Comparison of ENCODE assay signal across 11 cellular contexts in genomic region chr2:13652531-13653313, GRCh38.
DNase-seq lines count a peak whose midpoint lies in the region; TF ChIP-seq lines count a peak whose summit lies in the region.
"Had no signal": no experiment of that assay in that cellular context is flagged by ENCODE, and none has a peak within 500 bp of the region (broad histone marks: within the 10 kb centered on the region; RNA-seq: fewer than 3 reads in every experiment).

No MANE protein-coding gene starts in this region.

- no peaks in the 10 kb centered on the region for H3K27me3 ChIP-seq in neuronal stem cell (ENCODE audit: control insufficient read depth in 3 of 3, insufficient read depth in 3 of 3, low read depth in 1 of 3, low read length in 3 of 3)
- H3K27me3 ChIP-seq: heart left ventricle had no signal

- no peak overlapping the region for H3K4me3 Mint-ChIP-seq in activated CD4-positive, alpha-beta memory T cell treated with anti-CD3 and anti-CD28 coated beads, Interleukin-2, amount 10 ng/mL, durations not matched to agents 7 days and 5 days
- H3K4me3 Mint-ChIP-seq in activated CD4-positive, alpha-beta memory T cell treated with anti-CD3 and anti-CD28 coated beads for 36 hours, result no peak overlapping the region
- H3K4me3 Mint-ChIP-seq: activated B cell treated with CpG ODN at 0.5 μM for 24 hours had no signal

- no peak overlapping the region for H3K4me3 ChIP-seq in astrocyte of the spinal cord (ENCODE audit: low read depth, low read length)
- H3K4me3 ChIP-seq in neuronal stem cell (ENCODE audit: low read length in 2 of 2), result no peak overlapping the region
- H3K4me3 ChIP-seq: heart left ventricle had no signal

- in situ Hi-C loops in astrocyte of the spinal cord (cut with HindIII; ENCODE audit: low sequenced_read_pairs), result no loop called here

- no peak overlapping the region for H2AFZ ChIP-seq in neuronal stem cell (ENCODE audit: low read length)

- H2BK12ac ChIP-seq in neuronal stem cell (ENCODE audit: low read length), result no peak overlapping the region

- H3K4me2 ChIP-seq in neuronal stem cell (ENCODE audit: insufficient read depth, low read length, poor library complexity, severe bottlenecking), result no peak overlapping the region

- H2BK15ac ChIP-seq in neuronal stem cell (ENCODE audit: low read length), result no peak overlapping the region

- H3K36me3 ChIP-seq in neuronal stem cell (replicated peaks in 1 of 2; ENCODE audit: control insufficient read depth in 2 of 2, insufficient read depth in 2 of 2, low read length in 2 of 2), result no peaks in the 10 kb centered on the region
- H3K36me3 ChIP-seq: heart left ventricle had no signal

- DNase-seq in activated CD4-positive, alpha-beta memory T cell treated with anti-CD3 and anti-CD28 coated beads, Interleukin-2, amount 10 ng/mL, durations not matched to agents 7 days and 5 days, result peak; percentile 16
- DNase-seq in activated CD4-positive, alpha-beta memory T cell treated with anti-CD3 and anti-CD28 coated beads for 36 hours, result no peak
- DNase-seq in HT-29 (ENCODE audit: low spot score) (peak; percentile 9), astrocyte of the spinal cord (ENCODE audit: low read depth, low spot score) (peak; percentile 75), SIG-M5 treated with dmso at 0.1 percent for 504 hours (lab: John Stamatoyannopoulos, UW; ENCODE audit: unreplicated experiment) (no peak), DMS79 treated with DMSO at 0.1 percent for 48 hours (lab: John Stamatoyannopoulos, UW) (no peak), neuronal stem cell (ENCODE audit: low spot score) (no peak)
- DNase-seq in stimulated activated CD8-positive, alpha-beta memory T cell treated with anti-CD3 and anti-CD28 coated beads, Interleukin-4, amount 100 ng/mL, for 48 hours, result peak; percentile 23
- DNase-seq: activated B cell treated with CpG ODN at 0.5 μM for 24 hours, heart left ventricle, NCI-H2081 treated with DMSO at 0.1 percent for 48 hours had no signal

- H3K79me1 ChIP-seq in neuronal stem cell (ENCODE audit: low read depth, low read length), result no peaks in the 10 kb centered on the region

- no peak overlapping the region for H3K9ac ChIP-seq in neuronal stem cell (ENCODE audit: low read depth, low read length, poor library complexity)

- intact Hi-C loops in activated CD4-positive, alpha-beta memory T cell treated with anti-CD3 and anti-CD28 coated beads for 36 hours (cut with micrococcal nuclease), result no loop called here

- H3K18ac ChIP-seq in neuronal stem cell (ENCODE audit: low read length), result no peak overlapping the region

- H3K27ac ChIP-seq in neuronal stem cell (replicated peaks; ENCODE audit: low read length), result no peak overlapping the region
- H3K27ac ChIP-seq: heart left ventricle had no signal

- CTCF ChIA-PET in activated CD4-positive, alpha-beta memory T cell treated with anti-CD3 and anti-CD28 coated beads, Interleukin-2, amount 10 ng/mL, durations not matched to agents 7 days and 5 days (lab: Charles Lee), result no interaction called here
- CTCF ChIA-PET in activated CD4-positive, alpha-beta memory T cell treated with anti-CD3 and anti-CD28 coated beads for 36 hours (lab: Charles Lee), result no interaction called here

- H4K8ac ChIP-seq in neuronal stem cell (ENCODE audit: low read depth, low read length), result no peak overlapping the region

- no CpG with 5 or more reads among the region's 2 CpGs for WGBS in neuronal stem cell (ENCODE audit: extremely low coverage in 2 of 2, insufficient read length in 2 of 2, insufficient replicate concordance in 1 of 2), 2 donors

- no peaks in the 10 kb centered on the region for H3K4me1 ChIP-seq in neuronal stem cell (ENCODE audit: control insufficient read depth in 2 of 2, insufficient read depth in 1 of 2, low read depth in 1 of 2, low read length in 2 of 2)
- H3K4me1 ChIP-seq: heart left ventricle had no signal

- H2AK5ac ChIP-seq in neuronal stem cell (ENCODE audit: low read depth, low read length), result no peak overlapping the region

- no peaks in the 10 kb centered on the region for H3K27me3 Mint-ChIP-seq in activated CD4-positive, alpha-beta memory T cell treated with anti-CD3 and anti-CD28 coated beads, Interleukin-2, amount 10 ng/mL, durations not matched to agents 7 days and 5 days
- H3K27me3 Mint-ChIP-seq in activated CD4-positive, alpha-beta memory T cell treated with anti-CD3 and anti-CD28 coated beads for 36 hours, result no peaks in the 10 kb centered on the region
- H3K27me3 Mint-ChIP-seq: activated B cell treated with CpG ODN at 0.5 μM for 24 hours had no signal

- H3K36me3 Mint-ChIP-seq in activated CD4-positive, alpha-beta memory T cell treated with anti-CD3 and anti-CD28 coated beads, Interleukin-2, amount 10 ng/mL, durations not matched to agents 7 days and 5 days (ENCODE audit: low read depth), result no peaks in the 10 kb centered on the region
- H3K36me3 Mint-ChIP-seq in activated CD4-positive, alpha-beta memory T cell treated with anti-CD3 and anti-CD28 coated beads for 36 hours, result no peaks in the 10 kb centered on the region

- POLR2A ChIA-PET in activated CD4-positive, alpha-beta memory T cell treated with anti-CD3 and anti-CD28 coated beads, Interleukin-2, amount 10 ng/mL, durations not matched to agents 7 days and 5 days (lab: Charles Lee), result no interaction called here
- POLR2A ChIA-PET in activated CD4-positive, alpha-beta memory T cell treated with anti-CD3 and anti-CD28 coated beads for 36 hours (lab: Charles Lee), result no interaction called here

- no peak overlapping the region for H3K14ac ChIP-seq in neuronal stem cell (ENCODE audit: low read length)

- no peak overlapping the region for H3K23ac ChIP-seq in neuronal stem cell (ENCODE audit: low read depth, low read length, poor library complexity)

- no peaks in the 10 kb centered on the region for H3K4me1 Mint-ChIP-seq in activated CD4-positive, alpha-beta memory T cell treated with anti-CD3 and anti-CD28 coated beads, Interleukin-2, amount 10 ng/mL, durations not matched to agents 7 days and 5 days
- H3K4me1 Mint-ChIP-seq in activated CD4-positive, alpha-beta memory T cell treated with anti-CD3 and anti-CD28 coated beads for 36 hours (ENCODE audit: low read depth), result no peaks in the 10 kb centered on the region
- H3K4me1 Mint-ChIP-seq: activated B cell treated with CpG ODN at 0.5 μM for 24 hours had no signal

- no peak overlapping the region for H3K27ac Mint-ChIP-seq in activated CD4-positive, alpha-beta memory T cell treated with anti-CD3 and anti-CD28 coated beads, Interleukin-2, amount 10 ng/mL, durations not matched to agents 7 days and 5 days
- no peak overlapping the region for H3K27ac Mint-ChIP-seq in activated CD4-positive, alpha-beta memory T cell treated with anti-CD3 and anti-CD28 coated beads for 36 hours
- H3K27ac Mint-ChIP-seq: activated B cell treated with CpG ODN at 0.5 μM for 24 hours had no signal

- no peak overlapping the region for H3K4ac ChIP-seq in neuronal stem cell (ENCODE audit: low read length)

- no peak overlapping the region for H2BK5ac ChIP-seq in neuronal stem cell (ENCODE audit: low read length)

- peaks cover 0 to 2% of the 10 kb centered on the region in 2 donors for H3K9me3 ChIP-seq in neuronal stem cell (replicated peaks in 1 of 2; ENCODE audit: control insufficient read depth in 2 of 2, insufficient read depth in 1 of 2, low read depth in 1 of 2, low read length in 2 of 2)

- no peak for TF ChIP-seq CTCF in astrocyte of the spinal cord (IDR thresholded peaks at IDR 0.05; ENCODE audit: low read depth, low read length)

- H3K9me3 Mint-ChIP-seq in activated CD4-positive, alpha-beta memory T cell treated with anti-CD3 and anti-CD28 coated beads, Interleukin-2, amount 10 ng/mL, durations not matched to agents 7 days and 5 days, result peaks cover 11% of the 10 kb centered on the region
- H3K9me3 Mint-ChIP-seq in activated CD4-positive, alpha-beta memory T cell treated with anti-CD3 and anti-CD28 coated beads for 36 hours, result peaks cover 8% of the 10 kb centered on the region

- no peak overlapping the region for H4K91ac ChIP-seq in neuronal stem cell (ENCODE audit: low read depth, low read length, poor library complexity)

- H2BK120ac ChIP-seq in neuronal stem cell (ENCODE audit: low read depth, low read length), result no peak overlapping the region

Comparison
In these comparisons a context has a peak if more than half of its experiments do, and no peak if none do; other contexts are left out.
1. DNase-seq: peak in activated CD4-positive, alpha-beta memory T cell treated with anti-CD3 and anti-CD28 coated beads, Interleukin-2, amount 10 ng/mL, durations not matched to agents 7 days and 5 days (single experiment), HT-29 (single experiment), astrocyte of the spinal cord (single experiment) and stimulated activated CD8-positive, alpha-beta memory T cell treated with anti-CD3 and anti-CD28 coated beads, Interleukin-4, amount 100 ng/mL, for 48 hours (single experiment); none in activated CD4-positive, alpha-beta memory T cell treated with anti-CD3 and anti-CD28 coated beads for 36 hours (single experiment), SIG-M5 treated with dmso at 0.1 percent for 504 hours (single experiment), DMS79 treated with DMSO at 0.1 percent for 48 hours (single experiment) and neuronal stem cell (single experiment).